8 cellular contexts compared by ENCODE assay signal in the genomic region with DNA sequence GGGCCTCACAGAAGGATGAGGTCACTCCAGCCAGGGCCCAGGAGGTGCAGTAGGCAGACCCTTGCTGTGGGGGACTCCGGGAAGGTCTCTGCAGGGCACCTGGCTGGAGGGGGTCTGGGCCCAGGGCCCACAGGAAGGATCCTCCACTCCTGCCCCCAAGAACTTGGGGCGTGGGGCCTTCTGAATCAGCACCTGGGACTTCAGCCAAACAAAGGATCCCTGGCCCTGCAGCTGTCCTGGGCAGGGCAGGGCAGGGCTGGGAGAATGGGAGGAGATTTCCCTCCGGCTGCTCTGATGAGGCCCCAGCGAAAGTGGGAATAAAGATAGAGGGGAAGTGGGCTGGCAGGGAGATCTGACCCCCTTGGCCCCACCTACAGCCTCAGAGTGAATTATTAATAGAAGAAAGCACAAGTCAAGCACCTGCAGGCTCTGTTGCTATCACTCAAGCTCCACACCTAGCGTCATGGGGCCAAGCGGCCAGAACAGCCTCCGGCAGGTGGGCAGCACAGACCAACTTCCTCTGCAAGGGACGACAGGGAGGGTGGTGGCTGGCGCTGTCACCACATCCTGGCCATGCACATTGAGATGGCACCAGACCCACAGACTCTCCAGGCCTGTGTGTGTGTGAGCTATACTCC.
DNase-seq lines count a peak whose midpoint lies in the region; ATAC-seq lines count a peak whose summit lies in the region.

No MANE protein-coding gene starts in this region.

- peak; percentile 73 for ATAC-seq in GM21737 (IDR thresholded peaks at IDR 0.05; ENCODE audit: unreplicated experiment)
- no peak for ATAC-seq in GM21515 (IDR thresholded peaks at IDR 0.05; ENCODE audit: unreplicated experiment)
- ATAC-seq in GM19455 (IDR thresholded peaks at IDR 0.05; ENCODE audit: unreplicated experiment): no peak

- DNase-seq in UCSD-AML1 (lab: John Stamatoyannopoulos, UW; ENCODE audit: unreplicated experiment) (peak; percentile 25), germinal center (ENCODE audit: low spot score) (peak; percentile 25), CD1c-positive myeloid dendritic cell (ENCODE audit: extremely low spot score) (no peak)
- peak; percentile 21 for DNase-seq in stimulated activated CD8-positive, alpha-beta memory T cell treated with anti-CD3 and anti-CD28 coated beads, Interleukin-12 subunit alpha, Interleukin-12 subunit beta, amount 100 ng/mL, for 4 hours (ENCODE audit: low read depth)
- DNase-seq in stimulated activated CD4-positive, alpha-beta T cell treated with anti-CD3 and anti-CD28 coated beads, Interleukin-4, amount 100 ng/mL, for 1 hour: no peak

Comparison
In these comparisons a context has a peak if more than half of its experiments do, and no peak if none do; other contexts are left out.
1. DNase-seq: peak in UCSD-AML1 (single experiment), germinal center (single experiment) and stimulated activated CD8-positive, alpha-beta memory T cell treated with anti-CD3 and anti-CD28 coated beads, Interleukin-12 subunit alpha, Interleukin-12 subunit beta, amount 100 ng/mL, for 4 hours (single experiment); none in stimulated activated CD4-positive, alpha-beta T cell treated with anti-CD3 and anti-CD28 coated beads, Interleukin-4, amount 100 ng/mL, for 1 hour (single experiment) and CD1c-positive myeloid dendritic cell (single experiment).